Comparison of ENCODE assay signal across 23 cellular contexts in the genomic region with DNA sequence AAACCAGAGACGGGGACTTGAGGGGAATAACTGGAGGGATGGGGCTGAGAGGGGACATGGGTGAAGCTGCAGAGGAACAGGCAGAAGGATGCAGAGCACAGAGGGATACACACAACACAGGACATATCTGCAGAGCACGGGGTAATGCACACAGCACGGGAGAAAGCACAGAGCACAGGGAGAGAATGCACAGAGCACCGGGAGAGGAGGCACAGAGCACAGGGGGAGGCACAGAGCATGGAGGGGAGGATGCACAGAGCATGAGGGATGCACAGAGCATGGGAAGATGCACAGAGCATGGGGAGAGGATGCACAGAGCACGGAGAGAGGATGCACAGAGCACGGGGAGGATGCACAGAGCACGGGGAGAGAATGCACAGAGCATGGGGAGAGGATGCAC.
A peak's percentile ranks its signal among the peaks of the same experiment; 100 is the strongest.
DNase-seq lines count a peak whose midpoint lies in the region; ATAC-seq, FAIRE-seq and TF ChIP-seq lines count a peak whose summit lies in the region.
"Had no signal": no experiment of that assay in that cellular context is flagged by ENCODE, and none has a peak within 500 bp of the region (broad histone marks: within the 10 kb centered on the region; RNA-seq: fewer than 3 reads in every experiment).

No MANE protein-coding gene starts in this region.

- H3K9me3 Mint-ChIP-seq in stimulated activated naive CD8-positive, alpha-beta T cell treated with anti-CD3 and anti-CD28 coated beads, Interleukin-15, amount 100 ng/mL, for 72 hours = peaks cover 0 to 12% of the 10 kb centered on the region in 2 donors
- H3K9me3 Mint-ChIP-seq in osteocyte (ENCODE audit: unreplicated experiment) = no peaks in the 10 kb centered on the region
- peaks cover 2% of the 10 kb centered on the region for H3K9me3 Mint-ChIP-seq in activated naive CD4-positive, alpha-beta T cell treated with anti-CD3 and anti-CD28 coated beads for 36 hours
- H3K9me3 Mint-ChIP-seq: CD8-positive, alpha-beta T cell had no signal

- peak; percentile 18 for ATAC-seq in stimulated activated naive CD8-positive, alpha-beta T cell treated with anti-CD3 and anti-CD28 coated beads, Interleukin-15, amount 100 ng/mL, for 72 hours
- no peak for ATAC-seq in stimulated activated naive CD8-positive, alpha-beta T cell treated with anti-CD3 and anti-CD28 coated beads, Interleukin-15, Interleukin-2, amounts not matched to agents 100 U/mL and 50 U/mL, for 24 hours
- ATAC-seq: CD8-positive, alpha-beta T cell had no signal

- no peak overlapping the region for H2BK12ac ChIP-seq in neuronal stem cell (ENCODE audit: low read length)

- H3K79me1 ChIP-seq in neuronal stem cell (ENCODE audit: low read depth, low read length) = no peaks in the 10 kb centered on the region

- H3K14ac ChIP-seq in neuronal stem cell (ENCODE audit: low read length) = no peak overlapping the region

- H2BK120ac ChIP-seq in neuronal stem cell (ENCODE audit: low read depth, low read length) = no peak overlapping the region

- no peak overlapping the region for H3K4me3 Mint-ChIP-seq in stimulated activated naive CD8-positive, alpha-beta T cell treated with anti-CD3 and anti-CD28 coated beads, Interleukin-15, amount 100 ng/mL, for 72 hours
- H3K4me3 Mint-ChIP-seq in osteocyte (ENCODE audit: unreplicated experiment) = no peak overlapping the region
- H3K4me3 Mint-ChIP-seq in activated naive CD4-positive, alpha-beta T cell treated with anti-CD3 and anti-CD28 coated beads for 36 hours = no peak overlapping the region
- H3K4me3 Mint-ChIP-seq: B cell; CD4-positive, CD25-positive, alpha-beta regulatory T cell; CD8-positive, alpha-beta T cell had no signal

- peaks cover 20 to 42% of the 10 kb centered on the region in 2 donors for H3K4me1 ChIP-seq in neuronal stem cell (ENCODE audit: control insufficient read depth in 2 of 2, insufficient read depth in 1 of 2, low read depth in 1 of 2, low read length in 2 of 2)
- H3K4me1 ChIP-seq: Caco-2 had no signal

- no peak overlapping the region for H4K8ac ChIP-seq in neuronal stem cell (ENCODE audit: low read depth, low read length)

- no peak for DNase-seq in stimulated activated naive CD8-positive, alpha-beta T cell treated with anti-CD3 and anti-CD28 coated beads, Interleukin-15, amount 100 ng/mL, for 72 hours
- DNase-seq in stimulated activated naive CD8-positive, alpha-beta T cell treated with anti-CD3 and anti-CD28 coated beads, Interleukin-15, Interleukin-2, amounts not matched to agents 100 U/mL and 50 U/mL, for 24 hours = no peak
- DNase-seq in islet precursor cell (peak; percentile 6), neuronal stem cell (ENCODE audit: low spot score) (no peak), urothelium cell line (ENCODE audit: low spot score) (no peak), osteocyte (ENCODE audit: extremely low spot score, unreplicated experiment) (no peak), NCI-H2081 (lab: John Stamatoyannopoulos, UW) (no peak)
- DNase-seq in activated naive CD4-positive, alpha-beta T cell treated with anti-CD3 and anti-CD28 coated beads for 36 hours = no peak
- DNase-seq: Caco-2; CD4-positive, CD25-positive, alpha-beta regulatory T cell; CD8-positive, alpha-beta T cell; DMS153; DND-41; GOT3; H7; HCEC 1CT had no signal

- H3K36me3 Mint-ChIP-seq in osteocyte (ENCODE audit: unreplicated experiment) = peaks cover 5% of the 10 kb centered on the region
- no peaks in the 10 kb centered on the region for H3K36me3 Mint-ChIP-seq in activated naive CD4-positive, alpha-beta T cell treated with anti-CD3 and anti-CD28 coated beads for 36 hours (ENCODE audit: low read depth)
- H3K36me3 Mint-ChIP-seq: CD4-positive, CD25-positive, alpha-beta regulatory T cell; CD8-positive, alpha-beta T cell had no signal

- peak overlapping the region; percentile 60 for H2AK5ac ChIP-seq in neuronal stem cell (ENCODE audit: low read depth, low read length)

- H4K91ac ChIP-seq in neuronal stem cell (ENCODE audit: low read depth, low read length, poor library complexity) = no peak overlapping the region

- H2BK15ac ChIP-seq in neuronal stem cell (ENCODE audit: low read length) = no peak overlapping the region

- no peak overlapping the region for H3K27ac ChIP-seq in neuronal stem cell (replicated peaks; ENCODE audit: low read length)
- H3K27ac ChIP-seq: 22Rv1, BLaER1, C4-2B had no signal

- H3K27me3 Mint-ChIP-seq in stimulated activated naive CD8-positive, alpha-beta T cell treated with anti-CD3 and anti-CD28 coated beads, Interleukin-15, amount 100 ng/mL, for 72 hours = peaks cover 14% of the 10 kb centered on the region
- H3K27me3 Mint-ChIP-seq in osteocyte (ENCODE audit: unreplicated experiment) = peaks cover 5% of the 10 kb centered on the region
- peaks cover 7% of the 10 kb centered on the region for H3K27me3 Mint-ChIP-seq in activated naive CD4-positive, alpha-beta T cell treated with anti-CD3 and anti-CD28 coated beads for 36 hours (ENCODE audit: low read depth)

- no peak overlapping the region for H3K4ac ChIP-seq in neuronal stem cell (ENCODE audit: low read length)

- H3K27ac Mint-ChIP-seq in stimulated activated naive CD8-positive, alpha-beta T cell treated with anti-CD3 and anti-CD28 coated beads, Interleukin-15, amount 100 ng/mL, for 72 hours = no peak overlapping the region
- no peak overlapping the region for H3K27ac Mint-ChIP-seq in osteocyte (ENCODE audit: unreplicated experiment)
- H3K27ac Mint-ChIP-seq in activated naive CD4-positive, alpha-beta T cell treated with anti-CD3 and anti-CD28 coated beads for 36 hours = no peak overlapping the region
- H3K27ac Mint-ChIP-seq: B cell; CD4-positive, CD25-positive, alpha-beta regulatory T cell; CD8-positive, alpha-beta T cell had no signal

- WGBS in neuronal stem cell (ENCODE audit: extremely low coverage in 2 of 2, insufficient read length in 2 of 2, insufficient replicate concordance in 1 of 2), 2 donors = no CpG with 5 or more reads among the region's 7 CpGs

- H3K23ac ChIP-seq in neuronal stem cell (ENCODE audit: low read depth, low read length, poor library complexity) = no peak overlapping the region

- H3K9ac ChIP-seq in neuronal stem cell (ENCODE audit: low read depth, low read length, poor library complexity) = no peak overlapping the region
- H3K9ac ChIP-seq: BLaER1 had no signal

- H3K27me3 ChIP-seq in neuronal stem cell (ENCODE audit: control insufficient read depth in 3 of 3, insufficient read depth in 3 of 3, low read depth in 1 of 3, low read length in 3 of 3) = no peaks in the 10 kb centered on the region
- H3K27me3 ChIP-seq: BLaER1 had no signal

- peak; percentile 40 for FAIRE-seq in urothelium cell line (lab: Jason Lieb, UNC)
- FAIRE-seq: A204.1, G401.6, GM12892 had no signal

- no peak overlapping the region for H2BK5ac ChIP-seq in neuronal stem cell (ENCODE audit: low read length)

- H2AFZ ChIP-seq in neuronal stem cell (ENCODE audit: low read length) = no peak overlapping the region

- no peak overlapping the region for H3K4me3 ChIP-seq in neuronal stem cell (ENCODE audit: low read length in 2 of 2)
- H3K4me3 ChIP-seq: BLaER1 had no signal

- H3K18ac ChIP-seq in neuronal stem cell (ENCODE audit: low read length) = peak overlapping the region; percentile 12

- CTCF ChIA-PET in activated naive CD4-positive, alpha-beta T cell treated with anti-CD3 and anti-CD28 coated beads for 36 hours (lab: Charles Lee) = no interaction called here

- intact Hi-C loops in activated naive CD4-positive, alpha-beta T cell treated with anti-CD3 and anti-CD28 coated beads for 36 hours (cut with micrococcal nuclease) = no loop called here

- H3K4me2 ChIP-seq in neuronal stem cell (ENCODE audit: insufficient read depth, low read length, poor library complexity, severe bottlenecking) = no peak overlapping the region
- H3K4me2 ChIP-seq: BLaER1 had no signal

- H3K9me3 ChIP-seq in neuronal stem cell (replicated peaks in 1 of 2; ENCODE audit: control insufficient read depth in 2 of 2, insufficient read depth in 1 of 2, low read depth in 1 of 2, low read length in 2 of 2) = peaks cover 0 to 2% of the 10 kb centered on the region in 2 donors
- H3K9me3 ChIP-seq: BLaER1, Caco-2 had no signal

- no peaks in the 10 kb centered on the region for H3K36me3 ChIP-seq in neuronal stem cell (replicated peaks in 1 of 2; ENCODE audit: control insufficient read depth in 2 of 2, insufficient read depth in 2 of 2, low read length in 2 of 2)
- H3K36me3 ChIP-seq: BLaER1 had no signal

- TF ChIP-seq CTCF in osteocyte (IDR thresholded peaks at IDR 0.05) = no peak

- no peaks in the 10 kb centered on the region for H3K4me1 Mint-ChIP-seq in stimulated activated naive CD8-positive, alpha-beta T cell treated with anti-CD3 and anti-CD28 coated beads, Interleukin-15, amount 100 ng/mL, for 72 hours
- peaks cover 30% of the 10 kb centered on the region for H3K4me1 Mint-ChIP-seq in osteocyte (ENCODE audit: unreplicated experiment)
- peaks cover 2% of the 10 kb centered on the region for H3K4me1 Mint-ChIP-seq in activated naive CD4-positive, alpha-beta T cell treated with anti-CD3 and anti-CD28 coated beads for 36 hours (ENCODE audit: low read depth)
